Comparison of ENCODE assay signal across 16 cellular contexts in genomic region chr3:33211444-33211843, GRCh38. TPM values are rescaled to one million over a fixed set of nuclear protein-coding genes. Genes with fewer than 3 reads are reported as not detected.
DNase-seq lines count a peak whose midpoint lies in the region; ATAC-seq and TF ChIP-seq lines count a peak whose summit lies in the region.
"Had no signal": no experiment of that assay in that cellular context is flagged by ENCODE, and none has a peak within 500 bp of the region (broad histone marks: within the 10 kb centered on the region; RNA-seq: fewer than 3 reads in every experiment).

No MANE protein-coding gene starts in this region.

- in situ Hi-C loops in T47D (cut with HindIII; ENCODE audit: low pct_unique_long_range_greater_than_20kb, low sequenced_read_pairs): no loop called here

- intact Hi-C loops in left lung (cut with DNase I): no loop called here

- H3K27ac Mint-ChIP-seq in immature natural killer cell: no peak overlapping the region
- H3K27ac Mint-ChIP-seq: CD4-positive, CD25-positive, alpha-beta regulatory T cell; WTC11 had no signal

- peaks cover 0 to 11% (median 8%) of the 10 kb centered on the region in 6 donors for H3K9me3 Mint-ChIP-seq in immature natural killer cell

- no peaks in the 10 kb centered on the region for H3K4me1 ChIP-seq in left lung

- peaks cover 11 to 20% of the 10 kb centered on the region in 2 donors for H3K27me3 ChIP-seq in left lung

- DNase-seq in AG10803 (ENCODE audit: low read depth) (peak; percentile 69), MV-4-11 (lab: John Stamatoyannopoulos, UW) (peak; percentile 47), T47D (ENCODE audit: low read depth in 1 of 2, low spot score in 1 of 2) (peak; percentile 37 to 85), left lung (peak in 1 of 2 donors; percentile 48), amygdala (lab: John Stamatoyannopoulos, UW) (no peak), NCI-H510A (lab: John Stamatoyannopoulos, UW) (no peak), immature natural killer cell (no peak), ureter (ENCODE audit: low spot score) (no peak)
- DNase-seq: CD4-positive, CD25-positive, alpha-beta regulatory T cell; effector memory CD4-positive, alpha-beta T cell; left colon; NCI-H1694; trophoblast cell had no signal

- no peaks in the 10 kb centered on the region for H3K4me1 Mint-ChIP-seq in immature natural killer cell
- H3K4me1 Mint-ChIP-seq: CD4-positive, CD25-positive, alpha-beta regulatory T cell; WTC11 had no signal

- peaks cover 0 to 10% (median 0%) of the 10 kb centered on the region in 3 donors for H3K36me3 Mint-ChIP-seq in immature natural killer cell
- H3K36me3 Mint-ChIP-seq: CD4-positive, CD25-positive, alpha-beta regulatory T cell had no signal

- peaks cover 2 to 6% (median 4%) of the 10 kb centered on the region in 3 donors for H3K27me3 Mint-ChIP-seq in immature natural killer cell (ENCODE audit: low read depth in 3 of 3)

- H3K4me3 ChIP-seq in AG10803 (ENCODE audit: low read length) (no peak overlapping the region), left lung (no peak overlapping the region)

- H3K27ac ChIP-seq in left lung: no peak overlapping the region
- H3K27ac ChIP-seq: neutrophil had no signal

- H3K36me3 ChIP-seq in left lung: no peaks in the 10 kb centered on the region
- H3K36me3 ChIP-seq: neutrophil had no signal

- no peak overlapping the region for H3K4me3 Mint-ChIP-seq in immature natural killer cell
- H3K4me3 Mint-ChIP-seq: CD4-positive, CD25-positive, alpha-beta regulatory T cell; WTC11 had no signal

- TF ChIP-seq CTCF in AG10803 (conservative IDR thresholded peaks at IDR 0.05; ENCODE audit: low read length) (no peak), left lung (IDR thresholded peaks at IDR 0.05) (no peak)

- peaks cover 0 to 3% of the 10 kb centered on the region in 2 donors for H3K9me3 ChIP-seq in left lung
- H3K9me3 ChIP-seq: neutrophil had no signal

- ATAC-seq in left lung: peak; percentile 70
- ATAC-seq: left colon, WTC11 had no signal

RNA-seq across cellular contexts. Expression of gene SUSD5, which starts 7.2 kb away (rescaled TPM):
- total RNA-seq in left lung: 1 to 10 TPM; 1.3 to 1.8 TPM
- not detected for polyA plus RNA-seq in immature natural killer cell
- total RNA-seq in ureter: 2.1 TPM
- total RNA-seq: CD4-positive, CD25-positive, alpha-beta regulatory T cell; OCI-LY7 had no signal

Comparison
In these comparisons a context has a peak if more than half of its experiments do, and no peak if none do; other contexts are left out.
1. DNase-seq: peak in AG10803 (single experiment), MV-4-11 (single experiment) and T47D (2 of 2); none in amygdala (0 of 56), NCI-H510A (single experiment), immature natural killer cell (0 of 3) and ureter (single experiment).